Comparison of ENCODE assay signal across 24 cellular contexts in the genomic region with DNA sequence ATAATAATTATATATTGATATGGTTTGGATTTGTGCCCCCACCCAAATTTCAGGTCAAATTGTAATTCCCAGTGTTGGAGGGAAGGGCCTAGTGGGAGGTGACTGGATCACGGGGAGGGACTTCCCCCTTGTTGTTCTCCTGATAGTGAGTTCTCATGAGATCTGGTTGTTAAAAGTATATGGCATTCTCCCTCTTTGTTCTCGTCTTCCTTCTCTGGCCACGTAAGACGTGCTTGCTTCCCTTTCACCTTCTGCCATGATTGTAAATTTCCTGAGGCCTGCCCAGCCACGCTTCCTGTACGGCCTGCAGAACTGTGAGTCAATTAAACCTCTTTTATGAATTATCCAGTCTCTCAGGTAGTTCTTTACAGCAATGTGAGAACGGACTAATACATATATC.
"Had no signal": no experiment of that assay in that cellular context is flagged by ENCODE, and none has a peak within 500 bp of the region (broad histone marks: within the 10 kb centered on the region; RNA-seq: fewer than 3 reads in every experiment).

No MANE protein-coding gene starts in this region.

- DNase-seq: heart left ventricle; hypothalamus; immature natural killer cell; kidney; left ventricle myocardium inferior; midbrain; naive thymus-derived CD8-positive, alpha-beta T cell; ovary; stimulated activated CD4-positive, alpha-beta T cell treated with anti-CD3 and anti-CD28 coated beads, Interleukin-4, amount 100 ng/mL, for 24 hours; stimulated activated naive CD4-positive, alpha-beta T cell; tibial artery; trophoblast cell; upper lobe of right lung; uterus had no signal

- H3K4me3 ChIP-seq: heart left ventricle, left ventricle myocardium inferior, lung, neural progenitor cell, ovary, right atrium auricular region, skin epidermis, suprapubic skin, thoracic aorta, tibial artery, upper lobe of right lung, uterus had no signal

- H3K4me1 ChIP-seq: upper lobe of right lung, uterus had no signal

- H2AFZ ChIP-seq: neural progenitor cell had no signal

- ATAC-seq: heart left ventricle; naive thymus-derived CD8-positive, alpha-beta T cell; sciatic nerve; stimulated activated effector memory CD8-positive, alpha-beta T cell treated with anti-CD3 and anti-CD28 coated beads, Interleukin-12 subunit alpha, Interleukin-12 subunit beta, amount 100 ng/mL, for 72 hours; upper lobe of right lung had no signal

- H3K4me2 ChIP-seq: neural progenitor cell had no signal

- H3K9ac ChIP-seq: neural progenitor cell had no signal

- H3K27ac ChIP-seq: heart left ventricle, left ventricle myocardium inferior, neural progenitor cell, neutrophil, ovary, right atrium auricular region, skin epidermis, suprapubic skin, thoracic aorta, tibial artery, upper lobe of right lung, uterus had no signal

- H3K36me3 ChIP-seq: neural progenitor cell, ovary, right atrium auricular region, thoracic aorta, upper lobe of right lung, uterus had no signal

- FAIRE-seq: islet of Langerhans, kidney had no signal

- H3K27me3 ChIP-seq: heart left ventricle, neural progenitor cell, neutrophil, ovary, right atrium auricular region, suprapubic skin, tibial artery, upper lobe of right lung, uterus had no signal

- H3K9me3 ChIP-seq: heart left ventricle, left ventricle myocardium inferior, neutrophil, ovary, right atrium auricular region, suprapubic skin, thoracic aorta, tibial artery, upper lobe of right lung, uterus had no signal
